ENCODE assay signal across 1 cellular context in the genomic region with DNA sequence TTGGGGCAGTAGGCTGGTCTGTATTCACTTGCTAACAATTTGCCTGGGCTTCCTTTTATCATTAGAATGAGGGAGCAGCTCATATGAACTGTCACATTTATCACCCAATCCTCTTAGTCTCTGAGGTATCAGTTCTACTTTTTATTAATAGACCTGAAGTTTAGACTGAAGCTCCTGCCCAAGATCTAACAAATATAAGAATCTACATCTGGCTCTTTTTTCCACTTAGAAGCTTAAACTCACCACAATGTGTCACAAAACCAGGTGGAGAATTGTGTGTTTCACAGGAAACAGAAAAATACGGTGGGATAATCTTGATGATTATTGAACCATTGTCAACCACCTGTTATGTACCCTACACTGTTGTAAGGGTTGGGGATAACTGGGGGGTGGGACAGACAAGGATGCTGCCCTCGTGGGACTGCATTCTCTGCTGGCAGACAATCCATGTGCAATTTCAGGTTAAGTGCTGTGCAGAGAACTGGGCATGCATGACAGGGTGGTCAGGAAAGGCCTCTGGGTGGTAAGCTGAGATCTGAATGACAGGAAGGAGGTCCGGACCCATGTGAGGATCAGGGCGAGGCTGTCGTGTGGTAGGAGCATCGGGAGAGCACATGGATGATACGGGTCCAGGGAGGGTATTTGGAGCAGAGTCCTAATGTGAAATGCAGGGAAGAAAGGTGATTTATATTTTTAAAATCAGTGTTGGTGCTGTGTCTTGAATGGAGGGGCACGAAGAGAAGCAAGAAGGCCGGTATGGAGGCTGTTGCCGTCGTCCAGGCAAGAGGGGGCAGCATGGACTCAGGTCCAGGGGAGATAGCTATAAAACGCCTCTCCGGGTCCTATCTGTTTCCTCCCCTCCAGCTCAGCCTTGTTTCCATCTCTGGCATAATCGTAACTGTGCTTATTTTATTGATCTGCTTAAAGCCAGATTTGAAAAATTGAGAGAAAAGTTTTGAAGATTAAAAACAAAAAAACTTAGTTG.
TF ChIP-seq lines count a peak whose summit lies in the region.

No MANE protein-coding gene starts in this region.

TF ChIP-seq in WTC11, 78 proteins besides CTCF, POLR2A, EP300 and RAD21 (continued from another document):
- no peak for TF ChIP-seq FOXJ3 (CRISPR knock-in tag; IDR thresholded peaks at IDR 0.05; ENCODE audit: borderline replicate concordance)
